Comparison of ENCODE assay signal across 1 cellular context in genomic region chr12:7995266-7995963, GRCh38.
A peak's percentile ranks its signal among the peaks of the same experiment; 100 is the strongest.
TF ChIP-seq lines count a peak whose summit lies in the region.

No MANE protein-coding gene starts in this region.

TF ChIP-seq in HepG2, 621 proteins besides CTCF, POLR2A, EP300 and RAD21 (continued from another document and continues in another):
- TF ChIP-seq GLMP (CRISPR knock-in tag; IDR thresholded peaks at IDR 0.05; ENCODE audit: borderline replicate concordance): no peak
- no peak for TF ChIP-seq DZIP1 (CRISPR knock-in tag; IDR thresholded peaks at IDR 0.05)
- no peak for TF ChIP-seq SALL2 (CRISPR knock-in tag; IDR thresholded peaks at IDR 0.05)
- peak; percentile 65 for TF ChIP-seq CEBPG (CRISPR knock-in tag; IDR thresholded peaks at IDR 0.05)
- no peak for TF ChIP-seq SP140L (CRISPR knock-in tag; IDR thresholded peaks at IDR 0.05; ENCODE audit: borderline replicate concordance)
- TF ChIP-seq PTBP1 (IDR thresholded peaks at IDR 0.05; ENCODE audit: low read depth, low read length, poor library complexity, severe bottlenecking): no peak
- no peak for TF ChIP-seq RNF2 (conservative IDR thresholded peaks at IDR 0.05; ENCODE audit: low read depth)
- TF ChIP-seq PCBP2 (optimal IDR thresholded peaks at IDR 0.05; ENCODE audit: low read depth, low read length, poor library complexity, severe bottlenecking): no peak
- TF ChIP-seq ETV6 (CRISPR knock-in tag; conservative IDR thresholded peaks at IDR 0.05): no peak
- TF ChIP-seq STAG1 (CRISPR knock-in tag; IDR thresholded peaks at IDR 0.05): peak; percentile 95
- 0 out of 2 replicates have a peak, but pooled peaks have one; percentile 15 for TF ChIP-seq FOXP4 (CRISPR knock-in tag; IDR thresholded peaks at IDR 0.05)
- no peak for TF ChIP-seq ZBTB43 (CRISPR knock-in tag; conservative IDR thresholded peaks at IDR 0.05)
- TF ChIP-seq ZNF780A (CRISPR knock-in tag; IDR thresholded peaks at IDR 0.05): no peak
- 0 out of 2 replicates have a peak, but pooled peaks have one; percentile 22 for TF ChIP-seq MIXL1 (CRISPR knock-in tag; IDR thresholded peaks at IDR 0.05)
- TF ChIP-seq HDAC2 (CRISPR knock-in tag; IDR thresholded peaks at IDR 0.05): 0 out of 2 replicates have a peak, but pooled peaks have one; percentile 31
- TF ChIP-seq ZNF598 (CRISPR knock-in tag; IDR thresholded peaks at IDR 0.05; ENCODE audit: borderline replicate concordance): no peak
- no peak for TF ChIP-seq MIER2 (CRISPR knock-in tag; IDR thresholded peaks at IDR 0.05)
- TF ChIP-seq GMEB1 (CRISPR knock-in tag; IDR thresholded peaks at IDR 0.05; ENCODE audit: borderline replicate concordance): no peak
- TF ChIP-seq ASH2L (IDR thresholded peaks at IDR 0.05; ENCODE audit: insufficient read length, low read depth, low read length): no peak
- no peak for TF ChIP-seq ETV5 (CRISPR knock-in tag; IDR thresholded peaks at IDR 0.05; ENCODE audit: borderline replicate concordance)
- no peak for TF ChIP-seq LRRFIP1 (CRISPR knock-in tag; conservative IDR thresholded peaks at IDR 0.05)
- TF ChIP-seq GPBP1L1 (CRISPR knock-in tag; IDR thresholded peaks at IDR 0.05): no peak
- no peak for TF ChIP-seq ZNF784 (CRISPR knock-in tag; IDR thresholded peaks at IDR 0.05; ENCODE audit: borderline replicate concordance)
- TF ChIP-seq ZKSCAN5 (CRISPR knock-in tag; IDR thresholded peaks at IDR 0.05): peak; percentile 100
- TF ChIP-seq ZNF766 (CRISPR knock-in tag; IDR thresholded peaks at IDR 0.05; ENCODE audit: borderline replicate concordance): no peak
- no peak for TF ChIP-seq ZZZ3 (CRISPR knock-in tag; IDR thresholded peaks at IDR 0.05; ENCODE audit: borderline replicate concordance)
- no peak for TF ChIP-seq ERF (CRISPR knock-in tag; IDR thresholded peaks at IDR 0.05)
- TF ChIP-seq ZBTB4 (CRISPR knock-in tag; IDR thresholded peaks at IDR 0.05; ENCODE audit: borderline replicate concordance): no peak
- peak; percentile 34; the same call in 1 of the 2 replicates for TF ChIP-seq RXRB (CRISPR knock-in tag; IDR thresholded peaks at IDR 0.05; ENCODE audit: borderline replicate concordance)
- no peak for TF ChIP-seq HNF1A (IDR thresholded peaks at IDR 0.05; ENCODE audit: low read depth)
- TF ChIP-seq HNF1A (CRISPR knock-in tag; IDR thresholded peaks at IDR 0.05; ENCODE audit: borderline replicate concordance): no peak
- no peak for TF ChIP-seq ZKSCAN8 (CRISPR knock-in tag; IDR thresholded peaks at IDR 0.05; ENCODE audit: borderline replicate concordance)
- no peak for TF ChIP-seq ZBTB38 (CRISPR knock-in tag; IDR thresholded peaks at IDR 0.05)
- TF ChIP-seq ZNF501 (CRISPR knock-in tag; IDR thresholded peaks at IDR 0.05): 0 out of 2 replicates have a peak, but pooled peaks have one; percentile 18
